Comparison of ENCODE assay signal across 19 cellular contexts in the genomic region with DNA sequence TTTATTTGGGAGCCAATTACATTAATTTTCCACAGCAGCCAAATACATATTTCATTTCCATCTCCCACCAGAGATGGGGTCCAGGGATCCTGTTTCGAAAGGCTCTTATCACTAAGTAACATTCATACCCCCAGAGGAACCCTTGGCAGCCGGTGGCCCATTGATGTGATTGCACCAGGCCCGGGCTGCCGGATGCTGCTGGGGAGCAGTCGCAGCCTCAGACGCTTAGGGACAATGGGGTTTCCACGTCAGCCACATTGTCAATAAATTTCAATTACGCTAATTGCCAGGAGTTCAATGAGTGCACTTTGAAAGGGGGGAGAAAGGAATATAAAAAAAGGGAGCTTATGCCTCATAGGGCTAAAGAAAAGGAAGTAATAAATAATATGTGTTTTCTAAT.
DNase-seq lines count a peak whose midpoint lies in the region; ATAC-seq, FAIRE-seq and TF ChIP-seq lines count a peak whose summit lies in the region.
"Had no signal": no experiment of that assay in that cellular context is flagged by ENCODE, and none has a peak within 500 bp of the region (broad histone marks: within the 10 kb centered on the region; RNA-seq: fewer than 3 reads in every experiment).

No MANE protein-coding gene starts in this region.

- H3F3A ChIP-seq in SK-N-SH (replicated peaks; ENCODE audit: insufficient read depth) = no peaks in the 10 kb centered on the region

- POLR2A ChIA-PET in SK-N-SH (lab: Yijun Ruan, JAX) = no interaction called here
- POLR2A ChIA-PET in A673 (lab: Charles Lee; ENCODE audit: low non-redundant PET) = no interaction called here

- no peak for ATAC-seq in SK-N-SH treated with all-trans-retinoic acid at 6 μM for 48 hours

- no peaks in the 10 kb centered on the region for H3K9me3 ChIP-seq in SK-N-SH
- no peaks in the 10 kb centered on the region for H3K9me3 ChIP-seq in astrocyte (ENCODE audit: insufficient read depth, low read depth, low read length)
- peaks cover 2% of the 10 kb centered on the region for H3K9me3 ChIP-seq in trophoblast cell (ENCODE audit: insufficient read depth, low read depth, low read length)
- no peaks in the 10 kb centered on the region for H3K9me3 ChIP-seq in ascending aorta
- no peaks in the 10 kb centered on the region for H3K9me3 ChIP-seq in A673 (ENCODE audit: low read depth, low read length, poor library complexity, severe bottlenecking)
- H3K9me3 ChIP-seq: BE2C had no signal

- CTCF ChIA-PET in SK-N-SH (lab: Yijun Ruan, JAX) (no interaction called here), A673 (lab: Charles Lee) (no interaction called here)

- no peak overlapping the region for H3K23ac ChIP-seq in trophoblast cell (ENCODE audit: low read length)

- no peaks in the 10 kb centered on the region for H3K27me3 ChIP-seq in SK-N-SH (ENCODE audit: insufficient read depth)
- H3K27me3 ChIP-seq in astrocyte (ENCODE audit: insufficient read depth, low read length) = no peaks in the 10 kb centered on the region
- H3K27me3 ChIP-seq in trophoblast cell (ENCODE audit: insufficient read depth, low read length) = no peaks in the 10 kb centered on the region
- no peaks in the 10 kb centered on the region for H3K27me3 ChIP-seq in ascending aorta
- no peaks in the 10 kb centered on the region for H3K27me3 ChIP-seq in A673 (replicated peaks; ENCODE audit: insufficient read depth, low read depth, low read length, poor library complexity)
- H3K27me3 ChIP-seq: BE2C had no signal

- H3K4me3 ChIP-seq in SK-N-SH (ENCODE audit: low read depth in 2 of 2, low read length in 1 of 2) (peak overlapping the region in 1 of 2 experiments; percentile 39; a peak in 1 of 4 replicates), astrocyte (ENCODE audit: insufficient read depth, low read depth, low read length) (no peak overlapping the region), trophoblast cell (ENCODE audit: low read depth, low read length) (no peak overlapping the region), ascending aorta (no peak overlapping the region), A673 (ENCODE audit: low read depth, low read length, poor library complexity, severe bottlenecking) (no peak overlapping the region)

- intact Hi-C loops in ascending aorta (cut with DNase I) (no loop called here), A673 (cut with micrococcal nuclease; ENCODE audit: unreplicated experiment) (no loop called here)

- H2BK120ac ChIP-seq in trophoblast cell (ENCODE audit: insufficient read depth, low read length, poor library complexity) = no peak overlapping the region

- peak overlapping the region; percentile 84 for H2AFZ ChIP-seq in SK-N-SH (ENCODE audit: low read depth)
- no peak overlapping the region for H2AFZ ChIP-seq in astrocyte (ENCODE audit: low read depth, low read length)
- H2AFZ ChIP-seq in trophoblast cell (ENCODE audit: insufficient read depth, low read length, poor library complexity) = no peak overlapping the region

- H4K20me1 ChIP-seq in SK-N-SH (ENCODE audit: insufficient read depth) (no peaks in the 10 kb centered on the region), astrocyte (ENCODE audit: insufficient read depth, low read length) (no peaks in the 10 kb centered on the region)

- peaks cover 5% of the 10 kb centered on the region for H3K4me1 Mint-ChIP-seq in astrocyte (ENCODE audit: low read depth, unreplicated experiment)
- H3K4me1 Mint-ChIP-seq: CD4-positive, CD25-positive, alpha-beta regulatory T cell had no signal

- no peak overlapping the region for H2BK5ac ChIP-seq in trophoblast cell (ENCODE audit: low read depth, low read length, poor library complexity)

- TF ChIP-seq RAD21 in SK-N-SH (IDR thresholded peaks at IDR 0.05; ENCODE audit: low read length) = no peak

- no peak overlapping the region for H2AK5ac ChIP-seq in trophoblast cell (ENCODE audit: low read length)

- TF ChIP-seq EP300 in SK-N-SH (IDR thresholded peaks at IDR 0.05; ENCODE audit: borderline replicate concordance in 1 of 2, low read depth in 1 of 2, low read length in 1 of 2) = no peak

- no peak for TF ChIP-seq CTCF in SK-N-SH (IDR thresholded peaks at IDR 0.05)
- no peak for TF ChIP-seq CTCF in astrocyte (IDR thresholded peaks at IDR 0.05; ENCODE audit: insufficient read depth, low read depth, low read length)
- TF ChIP-seq CTCF in ascending aorta (IDR thresholded peaks at IDR 0.05) = no peak
- TF ChIP-seq CTCF in A673 (conservative IDR thresholded peaks at IDR 0.05; ENCODE audit: low read depth, low read length) = no peak

- H3K27me3 Mint-ChIP-seq in astrocyte (ENCODE audit: low read depth, unreplicated experiment) = no peaks in the 10 kb centered on the region
- H3K27me3 Mint-ChIP-seq: CD4-positive, CD25-positive, alpha-beta regulatory T cell had no signal

- H3K14ac ChIP-seq in trophoblast cell (ENCODE audit: low read length) = no peak overlapping the region

- no peak overlapping the region for H4K12ac ChIP-seq in trophoblast cell (ENCODE audit: low read depth, low read length)

- WGBS in SK-N-SH (ENCODE audit: low lambda C conversion rate) = 10% methylated on average over 8 of the region's 8 CpGs
- WGBS in trophoblast cell (ENCODE audit: extremely low coverage, insufficient coverage, insufficient read length) = no CpG with 5 or more reads among the region's 8 CpGs

- H3K9ac ChIP-seq in SK-N-SH (peak overlapping the region; percentile 17; the same call in 1 of the 2 replicates), astrocyte (ENCODE audit: low read length) (peak overlapping the region; percentile 56), trophoblast cell (ENCODE audit: low read length) (no peak overlapping the region)

- H2BK12ac ChIP-seq in trophoblast cell (ENCODE audit: low read length) = no peak overlapping the region

- no peaks in the 10 kb centered on the region for H3K79me1 ChIP-seq in trophoblast cell (ENCODE audit: low read length)

- H3K4me3 Mint-ChIP-seq in astrocyte (ENCODE audit: unreplicated experiment) = no peak overlapping the region
- H3K4me3 Mint-ChIP-seq: CD4-positive, CD25-positive, alpha-beta regulatory T cell had no signal

- no peaks in the 10 kb centered on the region for H3K9me2 ChIP-seq in SK-N-SH

- H4K8ac ChIP-seq in trophoblast cell (ENCODE audit: low read depth, low read length) = no peak overlapping the region

- DNase-seq in SK-N-SH (no peak), NCI-H2107 (lab: John Stamatoyannopoulos, UW) (peak; percentile 5), astrocyte (ENCODE audit: low read depth) (no peak), trophoblast cell (no peak), ascending aorta (ENCODE audit: low spot score in 2 of 2) (no peak), A673 (ENCODE audit: low spot score) (no peak)
- DNase-seq in activated effector memory CD4-positive, alpha-beta T cell treated with Interleukin-2 at 50 U/mL for 16 hours = no peak
- DNase-seq: BE2C; CD4-positive, CD25-positive, alpha-beta regulatory T cell; DMS79; Kasumi-1; MM.1S; NCI-H1092; NCI-H2029; NCI-H226; NCI-H524; Right ventricle myocardium superior had no signal

- H3K36me3 Mint-ChIP-seq in astrocyte (ENCODE audit: low read depth, unreplicated experiment) = no peaks in the 10 kb centered on the region
- H3K36me3 Mint-ChIP-seq: CD4-positive, CD25-positive, alpha-beta regulatory T cell had no signal

- no peak overlapping the region for H3K27ac Mint-ChIP-seq in astrocyte (ENCODE audit: unreplicated experiment)
- H3K27ac Mint-ChIP-seq: CD4-positive, CD25-positive, alpha-beta regulatory T cell had no signal

- FAIRE-seq in astrocyte (lab: Jason Lieb, UNC) = no peak
- FAIRE-seq: H1 had no signal

- H3K4me2 ChIP-seq in SK-N-SH (peak overlapping the region; percentile 58), astrocyte (ENCODE audit: low read length) (peak overlapping the region; percentile 77), trophoblast cell (ENCODE audit: low read length) (no peak overlapping the region)

- H3K4ac ChIP-seq in trophoblast cell (ENCODE audit: low read depth, low read length) = no peak overlapping the region

- no TSS peak for BruUV-seq in A673 (replicated peaks; lab: Mats Ljungman, UMichigan)

- no peak overlapping the region for H4K91ac ChIP-seq in trophoblast cell (ENCODE audit: low read depth, low read length)

- no peaks in the 10 kb centered on the region for H3K36me3 ChIP-seq in SK-N-SH (replicated peaks in 1 of 2; ENCODE audit: control insufficient read depth in 1 of 2, insufficient read depth in 2 of 2, low read length in 1 of 2)
- no peaks in the 10 kb centered on the region for H3K36me3 ChIP-seq in astrocyte (ENCODE audit: insufficient read depth, low read length)
- no peaks in the 10 kb centered on the region for H3K36me3 ChIP-seq in trophoblast cell (ENCODE audit: control insufficient read depth in 1 of 2, insufficient read depth in 2 of 2, low read length in 2 of 2)
- H3K36me3 ChIP-seq in ascending aorta = no peaks in the 10 kb centered on the region
- no peaks in the 10 kb centered on the region for H3K36me3 ChIP-seq in A673 (ENCODE audit: insufficient read depth, low read length, poor library complexity, severe bottlenecking)
- H3K36me3 ChIP-seq: BE2C had no signal

- H3K27ac ChIP-seq in SK-N-SH (ENCODE audit: low read depth in 2 of 2, low read length in 1 of 2) (peak overlapping the region in 1 of 2 experiments; percentile 36; a peak in 2 of 4 replicates), astrocyte (ENCODE audit: low read depth, low read length) (peak overlapping the region; percentile 69), trophoblast cell (ENCODE audit: low read depth, low read length) (no peak overlapping the region), ascending aorta (no peak overlapping the region), A673 (ENCODE audit: low read depth, low read length, poor library complexity, severe bottlenecking) (no peak overlapping the region)

- H3K4me1 ChIP-seq in SK-N-SH (ENCODE audit: control insufficient read depth in 1 of 2, insufficient read depth in 2 of 2, low read depth in 1 of 2, low read length in 1 of 2) (no peaks in the 10 kb centered on the region), astrocyte (ENCODE audit: insufficient read depth, low read length) (peaks cover 12% of the 10 kb centered on the region), trophoblast cell (ENCODE audit: control insufficient read depth in 1 of 2, insufficient read depth in 2 of 2, low read length in 2 of 2) (no peaks in the 10 kb centered on the region), ascending aorta (no peaks in the 10 kb centered on the region), A673 (ENCODE audit: insufficient read depth, low read length, poor library complexity, severe bottlenecking) (no peaks in the 10 kb centered on the region)
- H3K4me1 ChIP-seq: BE2C had no signal

- H3K18ac ChIP-seq in trophoblast cell (ENCODE audit: low read length) = no peak overlapping the region

- H3K79me2 ChIP-seq in SK-N-SH (ENCODE audit: insufficient read depth) (no peaks in the 10 kb centered on the region), astrocyte (ENCODE audit: insufficient read depth, low read length) (no peaks in the 10 kb centered on the region), trophoblast cell (ENCODE audit: control insufficient read depth, insufficient read depth, low read length, poor library complexity) (no peaks in the 10 kb centered on the region)

- H3K9me3 Mint-ChIP-seq in astrocyte (ENCODE audit: unreplicated experiment) = no peaks in the 10 kb centered on the region

TF ChIP-seq in SK-N-SH, 30 proteins besides CTCF, POLR2A, EP300 and RAD21 (continues in another document):
- TF ChIP-seq FOXM1 (IDR thresholded peaks at IDR 0.05; ENCODE audit: low read depth) = no peak
